Comparison of ENCODE assay signal across 8 cellular contexts in genomic region chr17:32444301-32445074, GRCh38. TPM values are rescaled to one million over a fixed set of nuclear protein-coding genes. Genes with fewer than 3 reads are reported as not detected.
DNase-seq lines count a peak whose midpoint lies in the region; ATAC-seq and TF ChIP-seq lines count a peak whose summit lies in the region.

Gene PSMD11 (plus strand): TSS chr17:32444510. CDS start chr17:32444524, 14 bp downstream.

- H3K4me3 Mint-ChIP-seq in WTC11: peak within 1 kb of the TSS; percentile 95

- peak; percentile 99 for DNase-seq in AG08396 (ENCODE audit: low spot score)
- peak; percentile 78 for DNase-seq in NCI-H2227 treated with DMSO at 0.1 percent for 48 hours (lab: John Stamatoyannopoulos, UW)
- DNase-seq in WTC11 (ENCODE audit: low spot score): peak; percentile 99
- peak; percentile 96 to 98 for DNase-seq in cardiac fibroblast (ENCODE audit: low read depth in 2 of 2)
- peak; percentile 100 for DNase-seq in iPS-NIHi7 (ENCODE audit: extremely low spot score)
- peak; percentile 89 for DNase-seq in smooth muscle cell of the brain vasculature (ENCODE audit: low read depth, low spot score)

- no peak; the same call in none of the 2 replicates for TF ChIP-seq CTCF in WTC11 (IDR thresholded peaks at IDR 0.05)
- peak; percentile 88 for TF ChIP-seq CTCF in cardiac fibroblast (IDR thresholded peaks at IDR 0.05; ENCODE audit: low read depth, low read length)

- H3K9me3 Mint-ChIP-seq in WTC11: peaks cover 13% of the 10 kb centered on the region

- peaks cover 28% of the 10 kb centered on the region for H3K36me3 Mint-ChIP-seq in WTC11

- peak within 1 kb of the TSS; percentile 41 for H3K27ac Mint-ChIP-seq in WTC11

- POLR2A ChIA-PET in WTC11 (lab: Charles Lee): interaction anchor here (0.9 to 1.7 kb wide), 6 partner anchors 10 to 217 kb away, joined by 3 to 8 read pairs (median 4); partner anchors contain the start of gene CDK5R1

- CTCF ChIA-PET in WTC11 (lab: Charles Lee): interaction anchor here (0.5 to 2.5 kb wide), 68 partner anchors 11 to 543 kb away, joined by 3 to 41 read pairs (median 4); partner anchors contain the start of genes CDK5R1, LRRC37B, RHOT1 and UTP6

- peaks cover 29% of the 10 kb centered on the region for H3K27me3 Mint-ChIP-seq in WTC11 (ENCODE audit: low read depth)

- H3K4me1 Mint-ChIP-seq in WTC11: peaks cover 19% of the 10 kb centered on the region

- peak within 1 kb of the TSS; percentile 76 to 91 for H3K4me3 ChIP-seq in cardiac fibroblast (replicated peaks in 1 of 2; ENCODE audit: low read depth in 2 of 2, low read length in 2 of 2)

- ATAC-seq in GM18907 (IDR thresholded peaks at IDR 0.05; ENCODE audit: unreplicated experiment) (peak; percentile 92), HG03159 (IDR thresholded peaks at IDR 0.05; ENCODE audit: unreplicated experiment) (peak; percentile 92), WTC11 (peak; percentile 99)

TF ChIP-seq in WTC11, 78 proteins besides CTCF, POLR2A, EP300 and RAD21:
- peak; percentile 76 for TF ChIP-seq GABPB1 (CRISPR knock-in tag; IDR thresholded peaks at IDR 0.05)
- TF ChIP-seq, protein P1, sequence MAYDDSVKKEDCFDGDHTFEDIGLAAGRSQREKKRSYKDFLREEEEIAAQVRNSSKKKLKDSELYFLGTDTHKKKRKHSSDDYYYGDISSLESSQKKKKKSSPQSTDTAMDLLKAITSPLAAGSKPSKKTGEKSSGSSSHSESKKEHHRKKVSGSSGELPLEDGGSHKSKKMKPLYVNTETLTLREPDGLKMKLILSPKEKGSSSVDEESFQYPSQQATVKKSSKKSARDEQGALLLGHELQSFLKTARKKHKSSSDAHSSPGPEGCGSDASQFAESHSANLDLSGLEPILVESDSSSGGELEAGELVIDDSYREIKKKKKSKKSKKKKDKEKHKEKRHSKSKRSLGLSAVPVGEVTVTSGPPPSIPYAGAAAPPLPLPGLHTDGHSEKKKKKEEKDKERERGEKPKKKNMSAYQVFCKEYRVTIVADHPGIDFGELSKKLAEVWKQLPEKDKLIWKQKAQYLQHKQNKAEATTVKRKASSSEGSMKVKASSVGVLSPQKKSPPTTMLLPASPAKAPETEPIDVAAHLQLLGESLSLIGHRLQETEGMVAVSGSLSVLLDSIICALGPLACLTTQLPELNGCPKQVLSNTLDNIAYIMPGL (CRISPR knock-in tag; IDR thresholded peaks at IDR 0.05): peak; percentile 77
- no peak for TF ChIP-seq EMX1 (CRISPR knock-in tag; IDR thresholded peaks at IDR 0.05)
- TF ChIP-seq ATF2 (CRISPR knock-in tag; IDR thresholded peaks at IDR 0.05; ENCODE audit: borderline replicate concordance, low read depth): no peak
- peak; percentile 59; the same call in 1 of the 2 replicates for TF ChIP-seq USF2 (CRISPR knock-in tag; IDR thresholded peaks at IDR 0.05)
- peak; percentile 58; the same call in 1 of the 2 replicates for TF ChIP-seq E2F5 (CRISPR knock-in tag; IDR thresholded peaks at IDR 0.05)
- TF ChIP-seq CREM (CRISPR knock-in tag; IDR thresholded peaks at IDR 0.05): 0 out of 2 replicates have a peak, but pooled peaks have one; percentile 58
- peak; percentile 82 for TF ChIP-seq NFE2L1 (CRISPR knock-in tag; IDR thresholded peaks at IDR 0.05)
- TF ChIP-seq ARID4B (CRISPR knock-in tag; IDR thresholded peaks at IDR 0.05; ENCODE audit: borderline replicate concordance): peak; percentile 51; the same call in 1 of the 2 replicates
- TF ChIP-seq, protein P2, sequence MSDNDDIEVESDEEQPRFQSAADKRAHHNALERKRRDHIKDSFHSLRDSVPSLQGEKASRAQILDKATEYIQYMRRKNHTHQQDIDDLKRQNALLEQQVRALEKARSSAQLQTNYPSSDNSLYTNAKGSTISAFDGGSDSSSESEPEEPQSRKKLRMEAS (CRISPR knock-in tag; IDR thresholded peaks at IDR 0.05): peak; percentile 13; the same call in 1 of the 2 replicates
- TF ChIP-seq ZNF512 (CRISPR knock-in tag; IDR thresholded peaks at IDR 0.05; ENCODE audit: borderline replicate concordance): no peak
- TF ChIP-seq MXD4 (CRISPR knock-in tag; IDR thresholded peaks at IDR 0.05; ENCODE audit: borderline replicate concordance): no peak
- peak; percentile 34; the same call in 1 of the 2 replicates for TF ChIP-seq ETV6 (CRISPR knock-in tag; IDR thresholded peaks at IDR 0.05)
- TF ChIP-seq SP1 (CRISPR knock-in tag; conservative IDR thresholded peaks at IDR 0.05): peak; percentile 81; the same call in 1 of the 2 replicates
- TF ChIP-seq MYBL2 (CRISPR knock-in tag; IDR thresholded peaks at IDR 0.05): no peak

RNA-seq across cellular contexts. Expression of gene PSMD11, which starts in this region (rescaled TPM):
- total RNA-seq in WTC11 (2021): 133 to 155 TPM (median 146 TPM) in 3 replicates

Comparison
In these comparisons a context has a peak if more than half of its experiments do, and no peak if none do; other contexts are left out.
1. Peak in every context shown above with its lines: DNase-seq, ATAC-seq and H3K4me3 ChIP-seq.